In the genomic region with DNA sequence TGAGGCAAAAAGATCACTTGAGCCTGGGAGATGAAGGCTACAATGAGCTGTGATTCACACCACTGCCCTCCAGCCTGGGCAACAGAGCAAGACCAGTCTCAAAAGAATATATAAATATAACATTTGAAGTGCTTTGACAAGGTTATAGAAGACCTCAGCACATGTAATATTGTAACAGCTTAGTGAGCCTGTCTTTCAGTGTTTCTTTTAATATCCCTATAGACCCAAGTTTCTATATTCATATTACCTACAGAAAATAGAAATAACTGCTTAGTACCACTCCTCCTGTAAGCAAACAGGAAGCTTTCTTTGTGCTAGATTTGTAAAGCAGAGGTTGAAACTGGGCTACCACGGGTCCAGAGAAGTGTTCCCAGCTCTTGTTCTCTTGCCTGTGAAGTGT, we compare ENCODE assay signal across 1 cellular context.
TF ChIP-seq lines count a peak whose summit lies in the region.

No MANE protein-coding gene starts in this region.

TF ChIP-seq in K562, 482 proteins besides CTCF, POLR2A, EP300 and RAD21 (continued from another document):
- TF ChIP-seq, protein P1, sequence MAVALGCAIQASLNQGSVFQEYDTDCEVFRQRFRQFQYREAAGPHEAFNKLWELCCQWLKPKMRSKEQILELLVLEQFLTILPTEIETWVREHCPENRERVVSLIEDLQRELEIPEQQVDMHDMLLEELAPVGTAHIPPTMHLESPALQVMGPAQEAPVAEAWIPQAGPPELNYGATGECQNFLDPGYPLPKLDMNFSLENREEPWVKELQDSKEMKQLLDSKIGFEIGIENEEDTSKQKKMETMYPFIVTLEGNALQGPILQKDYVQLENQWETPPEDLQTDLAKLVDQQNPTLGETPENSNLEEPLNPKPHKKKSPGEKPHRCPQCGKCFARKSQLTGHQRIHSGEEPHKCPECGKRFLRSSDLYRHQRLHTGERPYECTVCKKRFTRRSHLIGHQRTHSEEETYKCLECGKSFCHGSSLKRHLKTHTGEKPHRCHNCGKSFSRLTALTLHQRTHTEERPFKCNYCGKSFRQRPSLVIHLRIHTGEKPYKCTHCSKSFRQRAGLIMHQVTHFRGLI (CRISPR knock-in tag; IDR thresholded peaks at IDR 0.05) = no peak
- TF ChIP-seq SRF (CRISPR knock-in tag; IDR thresholded peaks at IDR 0.05) = no peak
- TF ChIP-seq, protein P2, sequence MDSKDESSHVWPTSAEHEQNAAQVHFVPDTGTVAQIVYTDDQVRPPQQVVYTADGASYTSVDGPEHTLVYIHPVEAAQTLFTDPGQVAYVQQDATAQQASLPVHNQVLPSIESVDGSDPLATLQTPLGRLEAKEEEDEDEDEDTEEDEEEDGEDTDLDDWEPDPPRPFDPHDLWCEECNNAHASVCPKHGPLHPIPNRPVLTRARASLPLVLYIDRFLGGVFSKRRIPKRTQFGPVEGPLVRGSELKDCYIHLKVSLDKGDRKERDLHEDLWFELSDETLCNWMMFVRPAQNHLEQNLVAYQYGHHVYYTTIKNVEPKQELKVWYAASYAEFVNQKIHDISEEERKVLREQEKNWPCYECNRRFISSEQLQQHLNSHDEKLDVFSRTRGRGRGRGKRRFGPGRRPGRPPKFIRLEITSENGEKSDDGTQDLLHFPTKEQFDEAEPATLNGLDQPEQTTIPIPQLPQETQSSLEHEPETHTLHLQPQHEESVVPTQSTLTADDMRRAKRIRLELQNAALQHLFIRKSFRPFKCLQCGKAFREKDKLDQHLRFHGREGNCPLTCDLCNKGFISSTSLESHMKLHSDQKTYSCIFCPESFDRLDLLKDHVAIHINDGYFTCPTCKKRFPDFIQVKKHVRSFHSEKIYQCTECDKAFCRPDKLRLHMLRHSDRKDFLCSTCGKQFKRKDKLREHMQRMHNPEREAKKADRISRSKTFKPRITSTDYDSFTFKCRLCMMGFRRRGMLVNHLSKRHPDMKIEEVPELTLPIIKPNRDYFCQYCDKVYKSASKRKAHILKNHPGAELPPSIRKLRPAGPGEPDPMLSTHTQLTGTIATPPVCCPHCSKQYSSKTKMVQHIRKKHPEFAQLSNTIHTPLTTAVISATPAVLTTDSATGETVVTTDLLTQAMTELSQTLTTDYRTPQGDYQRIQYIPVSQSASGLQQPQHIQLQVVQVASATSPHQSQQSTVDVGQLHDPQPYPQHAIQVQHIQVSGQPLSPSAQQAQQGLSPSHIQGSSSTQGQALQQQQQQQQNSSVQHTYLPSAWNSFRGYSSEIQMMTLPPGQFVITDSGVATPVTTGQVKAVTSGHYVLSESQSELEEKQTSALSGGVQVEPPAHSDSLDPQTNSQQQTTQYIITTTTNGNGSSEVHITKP (IDR thresholded peaks at IDR 0.05; ENCODE audit: partially characterized antibody) = no peak
